In genomic region chr1:153985984-153986761, GRCh38 we compare ENCODE assay signal across 8 cellular contexts. TPM values are rescaled to one million over a fixed set of nuclear protein-coding genes. Genes with fewer than 3 reads are reported as not detected.
DNase-seq lines count a peak whose midpoint lies in the region; ATAC-seq and TF ChIP-seq lines count a peak whose summit lies in the region.

RAB13 (minus strand) TSS chr1:153986339; CDS start chr1:153986236, 103 bp downstream.

- H3K27me3 Mint-ChIP-seq in activated CD4-positive, alpha-beta T cell treated with anti-CD3 and anti-CD28 coated beads for 36 hours: no peaks in the 10 kb centered on the region
- H3K27me3 Mint-ChIP-seq in activated CD4-positive, alpha-beta memory T cell treated with anti-CD3 and anti-CD28 coated beads for 36 hours: peaks cover 5% of the 10 kb centered on the region

- peaks cover 35% of the 10 kb centered on the region for H3K4me1 Mint-ChIP-seq in activated CD4-positive, alpha-beta T cell treated with anti-CD3 and anti-CD28 coated beads for 36 hours
- H3K4me1 Mint-ChIP-seq in activated CD4-positive, alpha-beta memory T cell treated with anti-CD3 and anti-CD28 coated beads for 36 hours (ENCODE audit: low read depth): peaks cover 31% of the 10 kb centered on the region

- peaks cover 6% of the 10 kb centered on the region for H3K36me3 ChIP-seq in fibroblast of lung (ENCODE audit: control insufficient read depth, insufficient read depth, low read length)
- peaks cover 4% of the 10 kb centered on the region for H3K36me3 ChIP-seq in mucosa of stomach (ENCODE audit: control insufficient read depth, insufficient read depth, low read length)
- H3K36me3 ChIP-seq in urinary bladder (ENCODE audit: insufficient read depth): no peaks in the 10 kb centered on the region

- no peaks in the 10 kb centered on the region for H3K27me3 ChIP-seq in fibroblast of lung (ENCODE audit: control insufficient read depth, insufficient read depth, low read length)
- no peaks in the 10 kb centered on the region for H3K27me3 ChIP-seq in mucosa of stomach (ENCODE audit: control insufficient read depth, insufficient read depth, low read length)

- H3K4me3 Mint-ChIP-seq in activated CD4-positive, alpha-beta T cell treated with anti-CD3 and anti-CD28 coated beads for 36 hours: peak within 1 kb of the TSS; percentile 73
- peak within 1 kb of the TSS; percentile 43 for H3K4me3 Mint-ChIP-seq in activated CD4-positive, alpha-beta memory T cell treated with anti-CD3 and anti-CD28 coated beads for 36 hours

- WGBS in urinary bladder: 2% methylated on average over 29 of the region's 31 CpGs

- POLR2A ChIA-PET in activated CD4-positive, alpha-beta T cell treated with anti-CD3 and anti-CD28 coated beads for 36 hours (lab: Charles Lee): interaction anchor here (0.6 to 1.3 kb wide), 5 partner anchors 8 to 368 kb away, joined by 3 to 8 read pairs (median 4); partner anchors contain the start of genes CREB3L4 and JTB
- POLR2A ChIA-PET in activated CD4-positive, alpha-beta memory T cell treated with anti-CD3 and anti-CD28 coated beads for 36 hours (lab: Charles Lee): interaction anchor here (0.6 to 1.5 kb wide), 8 partner anchors 8 to 308 kb away, joined by 3 to 15 read pairs (median 3); partner anchors contain the start of genes CREB3L4, JTB and NPR1

- H3K4me2 ChIP-seq in fibroblast of lung (ENCODE audit: extremely low read depth, insufficient read depth, low read length): peak within 1 kb of the TSS; percentile 94

- H3K4me1 ChIP-seq in fibroblast of lung (ENCODE audit: control insufficient read depth, extremely low read depth, insufficient read depth, low read length) (peaks cover 3% of the 10 kb centered on the region), mucosa of stomach (ENCODE audit: control insufficient read depth, insufficient read depth, low read length) (peaks cover 20% of the 10 kb centered on the region), urinary bladder (ENCODE audit: insufficient read depth) (no peaks in the 10 kb centered on the region)

- H2AFZ ChIP-seq in fibroblast of lung (ENCODE audit: low read length): peak within 1 kb of the TSS; percentile 89

- H3K36me3 Mint-ChIP-seq in activated CD4-positive, alpha-beta T cell treated with anti-CD3 and anti-CD28 coated beads for 36 hours (ENCODE audit: low read depth): peaks cover 7% of the 10 kb centered on the region
- H3K36me3 Mint-ChIP-seq in activated CD4-positive, alpha-beta memory T cell treated with anti-CD3 and anti-CD28 coated beads for 36 hours: peaks cover 7% of the 10 kb centered on the region

- peak within 1 kb of the TSS; percentile 70 for H3K9ac ChIP-seq in fibroblast of lung (ENCODE audit: insufficient read depth, low read length)
- H3K9ac ChIP-seq in mucosa of stomach (ENCODE audit: low read length): peak within 1 kb of the TSS; percentile 76

- no peaks in the 10 kb centered on the region for H3K9me3 Mint-ChIP-seq in activated CD4-positive, alpha-beta T cell treated with anti-CD3 and anti-CD28 coated beads for 36 hours (ENCODE audit: low read depth)
- H3K9me3 Mint-ChIP-seq in activated CD4-positive, alpha-beta memory T cell treated with anti-CD3 and anti-CD28 coated beads for 36 hours: no peaks in the 10 kb centered on the region

- H3K79me2 ChIP-seq in fibroblast of lung (ENCODE audit: control insufficient read depth, insufficient read depth, low read length): peaks cover 17% of the 10 kb centered on the region

- CTCF ChIA-PET in activated CD4-positive, alpha-beta T cell treated with anti-CD3 and anti-CD28 coated beads for 36 hours (lab: Charles Lee): interaction anchor here (0.6 to 7.7 kb wide), 28 partner anchors 10 to 476 kb away, joined by 3 to 66 read pairs (median 4); partner anchors contain the start of genes CREB3L4, CRTC2, DENND4B and JTB
- CTCF ChIA-PET in activated CD4-positive, alpha-beta memory T cell treated with anti-CD3 and anti-CD28 coated beads for 36 hours (lab: Charles Lee): interaction anchor here (0.7 to 4.2 kb wide), 39 partner anchors 8 to 1977 kb away, joined by 3 to 74 read pairs (median 5); partner anchors contain the start of genes CHTOP, CRTC2, DENND4B and GATAD2B

- peak; percentile 38 for DNase-seq in activated CD4-positive, alpha-beta T cell treated with anti-CD3 and anti-CD28 coated beads for 36 hours
- DNase-seq in activated CD4-positive, alpha-beta T cell treated with anti-CD3 and anti-CD28 coated beads for 48 hours: no peak
- DNase-seq in NCI-H1436 (lab: John Stamatoyannopoulos, UW): peak; percentile 67
- DNase-seq in activated CD4-positive, alpha-beta memory T cell treated with anti-CD3 and anti-CD28 coated beads for 36 hours: no peak
- DNase-seq in fibroblast of lung (ENCODE audit: low read depth in 2 of 2): peak; percentile 83 to 86

- H4K20me1 ChIP-seq in fibroblast of lung (ENCODE audit: control insufficient read depth, extremely low read depth, insufficient read depth, low read length): no peaks in the 10 kb centered on the region

- peak within 1 kb of the TSS; percentile 68 for H3K27ac ChIP-seq in fibroblast of lung (ENCODE audit: insufficient read depth, low read length)
- peak within 1 kb of the TSS; percentile 78 for H3K27ac ChIP-seq in urinary bladder (ENCODE audit: low read depth)

- intact Hi-C loops in activated CD4-positive, alpha-beta T cell treated with anti-CD3 and anti-CD28 coated beads for 36 hours (cut with DNase I, micrococcal nuclease): loop anchor here (1.0 to 5.0 kb wide), 11 partner anchors 9 to 308 kb away; partner anchors contain the start of genes CREB3L4 (in 2 of the 2), DENND4B (in 2 of the 2), JTB (in 1 of the 2) and NPR1 (in 1 of the 2)
- intact Hi-C loops in activated CD4-positive, alpha-beta memory T cell treated with anti-CD3 and anti-CD28 coated beads for 36 hours (cut with micrococcal nuclease): loop anchor here (1.0 to 2.0 kb wide), 5 partner anchors 9 to 413 kb away; partner anchors contain the start of gene JTB

- H3K9me3 ChIP-seq in fibroblast of lung (ENCODE audit: control insufficient read depth, insufficient read depth, low read depth, low read length): no peaks in the 10 kb centered on the region
- H3K9me3 ChIP-seq in mucosa of stomach (ENCODE audit: control insufficient read depth, low read length): no peaks in the 10 kb centered on the region

- no peak for TF ChIP-seq CTCF in fibroblast of lung (conservative IDR thresholded peaks at IDR 0.05 in 1 of 2, IDR thresholded peaks at IDR 0.05 in 1 of 2; ENCODE audit: low read depth in 1 of 2, low read length in 2 of 2)

- no peak for ATAC-seq in activated CD4-positive, alpha-beta T cell treated with anti-CD3 and anti-CD28 coated beads for 36 hours
- ATAC-seq in HG03280 (IDR thresholded peaks at IDR 0.05; ENCODE audit: unreplicated experiment): no peak

- peak within 1 kb of the TSS; percentile 54 to 100 (median 84) for H3K4me3 ChIP-seq in fibroblast of lung (replicated peaks in 1 of 4; ENCODE audit: control extremely low read depth in 1 of 4, insufficient read depth in 1 of 4, low read depth in 3 of 4, low read length in 4 of 4)
- H3K4me3 ChIP-seq in mucosa of stomach (ENCODE audit: low read length): peak within 1 kb of the TSS; percentile 68
- peak within 1 kb of the TSS; percentile 47 for H3K4me3 ChIP-seq in urinary bladder (ENCODE audit: low read depth, low read length)

- H3K27ac Mint-ChIP-seq in activated CD4-positive, alpha-beta T cell treated with anti-CD3 and anti-CD28 coated beads for 36 hours: peak within 1 kb of the TSS; percentile 86
- peak within 1 kb of the TSS; percentile 76 for H3K27ac Mint-ChIP-seq in activated CD4-positive, alpha-beta memory T cell treated with anti-CD3 and anti-CD28 coated beads for 36 hours

RNA-seq across cellular contexts. Expression of gene RAB13, which starts in this region (rescaled TPM):
- total RNA-seq in activated CD4-positive, alpha-beta T cell treated with anti-CD3 and anti-CD28 coated beads for 36 hours: 10 to 100 TPM; 16.6 to 19.0 TPM
- total RNA-seq in activated CD4-positive, alpha-beta memory T cell treated with anti-CD3 and anti-CD28 coated beads for 36 hours: 1 to 10 TPM; 2.9 to 4.1 TPM
- total RNA-seq in fibroblast of lung (82.7 and 86.2 TPM in 2 replicates), urinary bladder (37.0 TPM)
- polyA plus RNA-seq in fibroblast of lung (126 and 133 TPM in 2 replicates), urinary bladder (192 TPM)
- 338 and 370 TPM in 2 replicates for polyA plus RNA-seq in fibroblast of lung (2012)
- 13.5 and 24.9 TPM in 2 replicates for polyA minus RNA-seq in fibroblast of lung (ENCODE audit: low replicate concordance)

Comparison
In these comparisons a context has a peak if more than half of its experiments do, and no peak if none do; other contexts are left out.
1. DNase-seq: peak in activated CD4-positive, alpha-beta T cell treated with anti-CD3 and anti-CD28 coated beads for 36 hours (single experiment), NCI-H1436 (single experiment) and fibroblast of lung (2 of 2); none in activated CD4-positive, alpha-beta T cell treated with anti-CD3 and anti-CD28 coated beads for 48 hours (single experiment) and activated CD4-positive, alpha-beta memory T cell treated with anti-CD3 and anti-CD28 coated beads for 36 hours (single experiment).
2. Peak in every context shown above with its lines, with median percentiles within 50 percentile points of each other: H3K4me3 ChIP-seq.